In genomic region chr18:39796413-39796812, GRCh38 we compare ENCODE assay signal across 26 cellular contexts.
DNase-seq lines count a peak whose midpoint lies in the region; ATAC-seq, FAIRE-seq and TF ChIP-seq lines count a peak whose summit lies in the region.
"Had no signal": no experiment of that assay in that cellular context is flagged by ENCODE, and none has a peak within 500 bp of the region (broad histone marks: within the 10 kb centered on the region; RNA-seq: fewer than 3 reads in every experiment).

No MANE protein-coding gene starts in this region.

- H3K27ac Mint-ChIP-seq in WTC11: no peak overlapping the region
- H3K27ac Mint-ChIP-seq: activated CD8-positive, alpha-beta T cell treated with anti-CD3 and anti-CD28 coated beads, Interleukin-2, amount 10 ng/mL, durations not matched to agents 7 days and 5 days; activated naive CD4-positive, alpha-beta T cell treated with anti-CD3 and anti-CD28 coated beads, Interleukin-2, amount 10 ng/mL, durations not matched to agents 7 days and 5 days; CD4-positive, alpha-beta memory T cell; naive B cell; stimulated activated naive B cell treated with anti-CD40 and anti-IgM and Interleukin-4, amounts not matched to agents 10 μg/mL and 1 μg/mL and 100 μg/mL, for 72 hours; T-helper 17 cell had no signal

- DNase-seq in ACHN: peak; percentile 24
- DNase-seq in WTC11 (ENCODE audit: low spot score): no peak
- DNase-seq in keratinocyte (ENCODE audit: low read depth, low spot score): no peak
- no peak for DNase-seq in SIG-M5 (lab: John Stamatoyannopoulos, UW)
- DNase-seq in midbrain (lab: John Stamatoyannopoulos, UW): no peak
- DNase-seq in effector CD8-positive, alpha-beta T cell (lab: John Stamatoyannopoulos, UW): no peak
- DNase-seq in stimulated activated CD4-positive, alpha-beta T cell treated with anti-CD3 and anti-CD28 coated beads, Interleukin-2, amount 100 ng/mL, for 24 hours: no peak
- DNase-seq: activated CD4-positive, CD25-positive, alpha-beta regulatory T cell; activated CD8-positive, alpha-beta T cell treated with anti-CD3 and anti-CD28 coated beads, Interleukin-2, amount 10 ng/mL, durations not matched to agents 7 days and 5 days; activated naive CD4-positive, alpha-beta T cell treated with anti-CD3 and anti-CD28 coated beads, Interleukin-2, amount 10 ng/mL, durations not matched to agents 7 days and 5 days; activated T-cell treated with anti-CD3 and anti-CD28 coated beads, Interleukin-2, amount 50 U/mL, for 4 hours; aorta; CD4-positive, alpha-beta memory T cell; effector memory CD4-positive, alpha-beta T cell; head of caudate nucleus; lower lobe of right lung; MG63; naive B cell; NCI-H1694 treated with DMSO at 0.1 percent for 48 hours; right lobe of liver; SHP77 treated with DMSO at 0.1 percent for 48 hours; stimulated activated naive B cell treated with anti-CD40 and anti-IgM and Interleukin-4, amounts not matched to agents 10 μg/mL and 1 μg/mL and 100 μg/mL, for 72 hours; T-helper 17 cell; thyroid gland had no signal

- H3K4me2 ChIP-seq in KMS-11 (no peak overlapping the region), keratinocyte (ENCODE audit: control insufficient read depth, extremely low read depth, insufficient read depth, low read depth, low read length) (peak overlapping the region; percentile 55)

- dilution Hi-C loops in keratinocyte (cut with MboI; ENCODE audit: extremely low pct_ligation_motif_present, low sequenced_read_pairs): no loop called here

- peaks cover 8% of the 10 kb centered on the region for H3K36me3 Mint-ChIP-seq in WTC11
- H3K36me3 Mint-ChIP-seq: activated naive CD4-positive, alpha-beta T cell treated with anti-CD3 and anti-CD28 coated beads, Interleukin-2, amount 10 ng/mL, durations not matched to agents 7 days and 5 days; CD4-positive, alpha-beta memory T cell; naive B cell; stimulated activated naive B cell treated with anti-CD40 and anti-IgM and Interleukin-4, amounts not matched to agents 10 μg/mL and 1 μg/mL and 100 μg/mL, for 72 hours had no signal

- H3K36me3 ChIP-seq in KMS-11 (ENCODE audit: insufficient read depth): no peaks in the 10 kb centered on the region
- no peaks in the 10 kb centered on the region for H3K36me3 ChIP-seq in keratinocyte (ENCODE audit: control insufficient read depth in 2 of 2, extremely low read depth in 1 of 2, insufficient read depth in 2 of 2, low read length in 2 of 2)
- H3K36me3 ChIP-seq: lower lobe of right lung, MG63, right lobe of liver, thyroid gland had no signal

- H3K4me3 Mint-ChIP-seq in WTC11: no peak overlapping the region
- H3K4me3 Mint-ChIP-seq: activated CD8-positive, alpha-beta T cell treated with anti-CD3 and anti-CD28 coated beads, Interleukin-2, amount 10 ng/mL, durations not matched to agents 7 days and 5 days; activated naive CD4-positive, alpha-beta T cell treated with anti-CD3 and anti-CD28 coated beads, Interleukin-2, amount 10 ng/mL, durations not matched to agents 7 days and 5 days; activated T-cell treated with anti-CD3 and anti-CD28 coated beads, Interleukin-2, amount 50 U/mL, for 4 hours; CD4-positive, alpha-beta memory T cell; central memory CD8-positive, alpha-beta T cell; naive B cell; stimulated activated naive B cell treated with anti-CD40 and anti-IgM and Interleukin-4, amounts not matched to agents 10 μg/mL and 1 μg/mL and 100 μg/mL, for 72 hours; T-helper 17 cell had no signal

- peaks cover 8% of the 10 kb centered on the region for H3K9me3 Mint-ChIP-seq in WTC11

- in situ Hi-C loops in ACHN (cut with HindIII; ENCODE audit: low pct_ligation_motif_present, low pct_unique_long_range_greater_than_20kb, low sequenced_read_pairs): no loop called here

- H3K4me3 ChIP-seq in KMS-11 (IDR thresholded peaks at IDR 0.05; ENCODE audit: insufficient read depth, low read depth, low read length) (no peak overlapping the region), keratinocyte (ENCODE audit: control insufficient read depth in 2 of 3, extremely low read depth in 1 of 3, insufficient read depth in 2 of 3, low read depth in 1 of 3, low read length in 3 of 3) (peak overlapping the region in 2 of 3 experiments; percentile 19 to 40)
- H3K4me3 ChIP-seq: lower lobe of right lung, MG63, right lobe of liver, thyroid gland had no signal

- H3K79me2 ChIP-seq in KMS-11 (ENCODE audit: insufficient read depth, low read depth) (no peaks in the 10 kb centered on the region), keratinocyte (ENCODE audit: control insufficient read depth, insufficient read depth, low read length) (peaks cover 41% of the 10 kb centered on the region)

- H3K9me1 ChIP-seq in keratinocyte (ENCODE audit: control insufficient read depth, extremely low read depth, insufficient read depth, low read length): no peaks in the 10 kb centered on the region

- H3K27me3 ChIP-seq in KMS-11 (ENCODE audit: insufficient read depth, low read depth): no peaks in the 10 kb centered on the region
- no peaks in the 10 kb centered on the region for H3K27me3 ChIP-seq in keratinocyte (ENCODE audit: control insufficient read depth, extremely low read depth, insufficient read depth, low read length)
- H3K27me3 ChIP-seq: MG63, right lobe of liver, thyroid gland had no signal

- POLR2A ChIA-PET in WTC11 (lab: Charles Lee): no interaction called here

- H3K27me3 Mint-ChIP-seq in WTC11 (ENCODE audit: low read depth): no peaks in the 10 kb centered on the region
- H3K27me3 Mint-ChIP-seq: activated naive CD4-positive, alpha-beta T cell treated with anti-CD3 and anti-CD28 coated beads, Interleukin-2, amount 10 ng/mL, durations not matched to agents 7 days and 5 days; central memory CD8-positive, alpha-beta T cell; naive B cell; stimulated activated naive B cell treated with anti-CD40 and anti-IgM and Interleukin-4, amounts not matched to agents 10 μg/mL and 1 μg/mL and 100 μg/mL, for 72 hours; T-helper 17 cell had no signal

- no peak for TF ChIP-seq CTCF in KMS-11 (conservative IDR thresholded peaks at IDR 0.05; ENCODE audit: low read depth, low read length)
- no peak for TF ChIP-seq CTCF in WTC11 (IDR thresholded peaks at IDR 0.05)
- TF ChIP-seq CTCF in keratinocyte (optimal IDR thresholded peaks at IDR 0.05 in 1 of 3, IDR thresholded peaks at IDR 0.05 in 1 of 3, conservative IDR thresholded peaks at IDR 0.05 in 1 of 3; ENCODE audit: extremely low read depth in 1 of 3, insufficient read depth in 2 of 3, low read length in 3 of 3): no peak

- H3K27ac ChIP-seq in KMS-11: no peak overlapping the region
- H3K27ac ChIP-seq in keratinocyte (ENCODE audit: control insufficient read depth, insufficient read depth, low read length): no peak overlapping the region
- H3K27ac ChIP-seq: lower lobe of right lung, right lobe of liver, thyroid gland had no signal

- H2AFZ ChIP-seq in KMS-11 (ENCODE audit: low read depth) (peak overlapping the region; percentile 16), keratinocyte (ENCODE audit: control insufficient read depth, low read length) (peak overlapping the region; percentile 35)

- peaks cover 55% of the 10 kb centered on the region for H3K4me1 Mint-ChIP-seq in WTC11
- H3K4me1 Mint-ChIP-seq: CD4-positive, alpha-beta memory T cell; central memory CD8-positive, alpha-beta T cell; T-helper 17 cell had no signal

- no peaks in the 10 kb centered on the region for H3K4me1 ChIP-seq in KMS-11 (ENCODE audit: low read depth, poor library complexity, severe bottlenecking)
- peaks cover 4% of the 10 kb centered on the region for H3K4me1 ChIP-seq in keratinocyte (ENCODE audit: control insufficient read depth, extremely low read depth, insufficient read depth, low read length)
- H3K4me1 ChIP-seq: lower lobe of right lung, right lobe of liver had no signal

- H4K20me1 ChIP-seq in KMS-11 (ENCODE audit: insufficient read depth) (no peaks in the 10 kb centered on the region), keratinocyte (ENCODE audit: control insufficient read depth, extremely low read depth, insufficient read depth, low read length) (no peaks in the 10 kb centered on the region)

- peak; percentile 83 for FAIRE-seq in keratinocyte (lab: Jason Lieb, UNC)

- H3K9ac ChIP-seq in KMS-11 (no peak overlapping the region), keratinocyte (ENCODE audit: control insufficient read depth, extremely low read depth, insufficient read depth, low read length) (peak overlapping the region; percentile 7)

- ATAC-seq in WTC11: no peak
- ATAC-seq: activated CD8-positive, alpha-beta T cell treated with anti-CD3 and anti-CD28 coated beads, Interleukin-2, amount 10 ng/mL, durations not matched to agents 7 days and 5 days; activated T-cell treated with anti-CD3 and anti-CD28 coated beads, Interleukin-2, amount 50 U/mL, for 4 hours; lower lobe of right lung; stimulated activated naive B cell treated with anti-CD40 and anti-IgM and Interleukin-4, amounts not matched to agents 10 μg/mL and 1 μg/mL and 100 μg/mL, for 72 hours; T-helper 17 cell had no signal

- CTCF ChIA-PET in WTC11 (lab: Charles Lee): no interaction called here

- no peaks in the 10 kb centered on the region for H3K9me3 ChIP-seq in keratinocyte (ENCODE audit: control insufficient read depth, low read depth, low read length)
- H3K9me3 ChIP-seq: lower lobe of right lung, MG63, right lobe of liver, thyroid gland had no signal

TF ChIP-seq in WTC11, 78 proteins besides CTCF, POLR2A, EP300 and RAD21:
- TF ChIP-seq MXD4 (CRISPR knock-in tag; IDR thresholded peaks at IDR 0.05; ENCODE audit: borderline replicate concordance): no peak
- TF ChIP-seq USF2 (CRISPR knock-in tag; IDR thresholded peaks at IDR 0.05): 0 out of 2 replicates have a peak, but pooled peaks have one; percentile 17
TF ChIP-seq in WTC11: peak in this region for 1.
